Comparison of ENCODE assay signal across 24 cellular contexts in the genomic region with DNA sequence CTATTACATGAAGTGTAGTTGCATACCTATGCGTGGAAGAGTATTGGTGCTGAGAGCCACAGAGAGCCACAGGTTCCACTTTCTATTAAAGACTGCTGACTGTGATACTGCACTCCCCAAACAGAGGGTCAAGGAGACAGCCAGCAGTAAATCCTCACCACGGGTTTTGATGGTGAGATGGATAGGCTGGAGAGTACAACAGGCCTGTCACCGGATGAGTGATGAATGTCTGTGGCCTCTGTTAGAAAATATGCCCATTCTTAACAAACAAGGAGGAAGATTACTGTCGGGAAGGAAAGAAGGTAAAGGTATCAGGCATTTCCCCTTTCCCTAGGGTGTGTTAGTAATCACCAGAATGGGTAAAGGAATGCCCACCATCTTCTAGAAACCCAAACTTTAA.
"Had no signal": no experiment of that assay in that cellular context is flagged by ENCODE, and none has a peak within 500 bp of the region (broad histone marks: within the 10 kb centered on the region; RNA-seq: fewer than 3 reads in every experiment).

No MANE protein-coding gene starts in this region.

- H3K4me3 Mint-ChIP-seq: naive thymus-derived CD4-positive, alpha-beta T cell; nephron progenitor cell; stimulated activated effector memory CD8-positive, alpha-beta T cell treated with anti-CD3 and anti-CD28 coated beads, Interleukin-12 subunit alpha, Interleukin-12 subunit beta, amount 100 ng/mL, for 72 hours had no signal

- H3K4me1 Mint-ChIP-seq: stimulated activated effector memory CD8-positive, alpha-beta T cell treated with anti-CD3 and anti-CD28 coated beads, Interleukin-12 subunit alpha, Interleukin-12 subunit beta, amount 100 ng/mL, for 72 hours had no signal

- H3K9me3 ChIP-seq: ovary, psoas muscle, sigmoid colon, stomach, thyroid gland, upper lobe of left lung had no signal

- ATAC-seq: left lobe of liver; naive thymus-derived CD4-positive, alpha-beta T cell; psoas muscle; right cardiac atrium; stimulated activated effector memory CD8-positive, alpha-beta T cell treated with anti-CD3 and anti-CD28 coated beads, Interleukin-12 subunit alpha, Interleukin-12 subunit beta, amount 100 ng/mL, for 72 hours had no signal

- H3K27ac ChIP-seq: ovary, psoas muscle, sigmoid colon, stomach, thyroid gland, upper lobe of left lung had no signal

- H3K36me3 ChIP-seq: ovary, sigmoid colon, stomach, thyroid gland, upper lobe of left lung had no signal

- H3K9me3 Mint-ChIP-seq: nephron progenitor cell; stimulated activated effector memory CD8-positive, alpha-beta T cell treated with anti-CD3 and anti-CD28 coated beads, Interleukin-12 subunit alpha, Interleukin-12 subunit beta, amount 100 ng/mL, for 72 hours had no signal

- H3K27me3 ChIP-seq: ovary, sigmoid colon, stomach, thyroid gland, upper lobe of left lung had no signal

- H3K4me3 ChIP-seq: lung, ovary, psoas muscle, sigmoid colon, stomach, thyroid gland, upper lobe of left lung had no signal

- DNase-seq: cortex of kidney; hypothalamus; mesendoderm; midbrain; naive thymus-derived CD4-positive, alpha-beta T cell; nephron progenitor cell; nucleus accumbens; posterior cingulate gyrus; psoas muscle; right cardiac atrium; sigmoid colon; stimulated activated CD4-positive, alpha-beta T cell treated with anti-CD3 and anti-CD28 coated beads, Interleukin-2, amount 100 ng/mL, for 24 hours; stimulated activated CD4-positive, alpha-beta T cell treated with anti-CD3 and anti-CD28 coated beads, Interleukin-4, amount 100 ng/mL, for 24 hours; stimulated activated naive CD4-positive, alpha-beta T cell treated with Interleukin-2 at 50 U/mL for 16 hours; stomach; thyroid gland; upper lobe of left lung had no signal

- H3K36me3 Mint-ChIP-seq: naive thymus-derived CD4-positive, alpha-beta T cell; stimulated activated effector memory CD8-positive, alpha-beta T cell treated with anti-CD3 and anti-CD28 coated beads, Interleukin-12 subunit alpha, Interleukin-12 subunit beta, amount 100 ng/mL, for 72 hours had no signal

- H3K4me1 ChIP-seq: psoas muscle, sigmoid colon, stomach, thyroid gland had no signal

- FAIRE-seq: frontal cortex, keratinocyte, urothelium cell line had no signal

- H3K27ac Mint-ChIP-seq: naive thymus-derived CD4-positive, alpha-beta T cell; nephron progenitor cell; stimulated activated effector memory CD8-positive, alpha-beta T cell treated with anti-CD3 and anti-CD28 coated beads, Interleukin-12 subunit alpha, Interleukin-12 subunit beta, amount 100 ng/mL, for 72 hours had no signal
